1 cellular context compared by ENCODE assay signal in genomic region chr18:44693030-44693784, GRCh38.
TF ChIP-seq lines count a peak whose summit lies in the region.

No MANE protein-coding gene starts in this region.

TF ChIP-seq in SK-N-SH treated with all-trans-retinoic acid at 6 μM for 48 hours, 23 proteins besides CTCF, POLR2A, EP300 and RAD21 (continued from another document):
- TF ChIP-seq CSRNP3 (CRISPR knock-in tag; IDR thresholded peaks at IDR 0.05) = no peak
- TF ChIP-seq TOX (CRISPR knock-in tag; IDR thresholded peaks at IDR 0.05; ENCODE audit: borderline replicate concordance) = no peak
- no peak for TF ChIP-seq ISL1 (CRISPR knock-in tag; IDR thresholded peaks at IDR 0.05)
